Comparison of ENCODE assay signal across 8 cellular contexts in the genomic region with DNA sequence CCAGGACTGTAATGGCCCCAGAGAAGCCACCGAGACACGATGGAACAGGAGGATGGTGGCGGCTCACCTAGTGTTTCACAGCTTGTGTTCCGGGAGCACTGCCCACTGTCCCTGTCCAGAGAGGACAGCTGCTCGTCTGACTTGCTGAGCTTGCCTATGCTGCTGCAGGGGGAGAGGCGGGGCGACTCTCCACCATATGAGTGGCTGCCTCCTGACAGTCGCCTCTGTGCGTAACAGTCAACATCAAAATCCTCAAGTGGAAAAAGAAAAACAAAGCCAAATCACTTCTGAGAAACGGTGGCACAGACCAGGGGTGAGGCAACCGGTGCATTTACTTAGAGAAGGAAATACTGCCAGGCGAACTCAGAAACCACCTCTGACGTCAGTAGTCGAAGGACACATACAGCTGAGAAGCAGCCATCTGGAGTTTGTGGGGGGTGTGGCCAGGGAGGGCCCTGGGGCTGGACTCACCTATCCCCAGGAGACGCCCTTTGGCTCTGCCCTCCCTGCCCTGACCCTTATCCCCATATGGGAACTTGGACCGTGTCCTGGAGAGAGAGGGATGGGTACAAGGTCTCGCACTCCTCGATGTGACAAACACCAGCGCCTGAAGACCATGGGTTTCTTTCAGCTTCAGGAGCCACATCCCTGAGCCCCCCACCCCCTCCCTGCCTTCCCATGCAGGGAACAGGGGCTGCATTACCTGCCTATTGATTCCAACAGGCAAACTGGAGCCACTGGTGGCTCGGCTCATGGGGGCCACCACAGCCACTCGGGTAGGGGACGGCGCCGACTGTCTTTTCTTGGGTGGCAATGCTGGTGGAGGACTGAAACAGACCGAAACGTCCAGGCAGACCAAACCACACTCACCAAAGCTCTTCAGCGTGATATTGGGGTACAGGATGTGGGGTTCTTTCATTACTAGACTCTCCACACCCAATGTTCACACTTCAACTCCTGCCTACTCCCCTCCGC.
DNase-seq lines count a peak whose midpoint lies in the region; ATAC-seq lines count a peak whose summit lies in the region.

No MANE protein-coding gene starts in this region.

- WGBS in right cardiac atrium: 81% methylated on average over 28 of the region's 28 CpGs

- peak; percentile 40 to 45 for ATAC-seq in right cardiac atrium
- no peak for ATAC-seq in GM21576 (IDR thresholded peaks at IDR 0.05; ENCODE audit: unreplicated experiment)
- no peak for ATAC-seq in GM21360 (IDR thresholded peaks at IDR 0.05; ENCODE audit: unreplicated experiment)

- intact Hi-C loops in right cardiac atrium (cut with DNase I): no loop called here

- peaks cover 8% of the 10 kb centered on the region for H3K4me1 ChIP-seq in right cardiac atrium (ENCODE audit: control insufficient read depth, insufficient read depth, low read length)

- no peaks in the 10 kb centered on the region for H3K27me3 ChIP-seq in right cardiac atrium (ENCODE audit: control insufficient read depth, insufficient read depth)

- DNase-seq in DMS53 (lab: John Stamatoyannopoulos, UW): peak; percentile 96
- DNase-seq in M059J (ENCODE audit: low read depth): peak; percentile 75
- peak; percentile 37 for DNase-seq in activated T-helper 1 cell treated with Interleukin-2 at 50 U/mL for 16 hours (ENCODE audit: low read depth)
- peak in 1 of 3 donors; percentile 56 for DNase-seq in right cardiac atrium
- DNase-seq in stimulated activated CD8-positive, alpha-beta memory T cell treated with anti-CD3 and anti-CD28 coated beads, Interleukin-4, amount 100 ng/mL, for 48 hours: peak; percentile 52
- DNase-seq in SIG-M5 treated with dmso at 0.1 percent for 504 hours (lab: John Stamatoyannopoulos, UW; ENCODE audit: unreplicated experiment): no peak

- H3K4me3 ChIP-seq in right cardiac atrium (ENCODE audit: low read length): no peak overlapping the region

- H3K9me3 ChIP-seq in right cardiac atrium (ENCODE audit: control insufficient read depth, low read length): no peaks in the 10 kb centered on the region

- H3K27ac ChIP-seq in right cardiac atrium (ENCODE audit: low read length): peak overlapping the region; percentile 19

Comparison
In these comparisons a context has a peak if more than half of its experiments do, and no peak if none do; other contexts are left out.
1. ATAC-seq: peak in right cardiac atrium (2 of 2); none in GM21576 (single experiment) and GM21360 (single experiment).